1 cellular context compared by ENCODE assay signal in the genomic region with DNA sequence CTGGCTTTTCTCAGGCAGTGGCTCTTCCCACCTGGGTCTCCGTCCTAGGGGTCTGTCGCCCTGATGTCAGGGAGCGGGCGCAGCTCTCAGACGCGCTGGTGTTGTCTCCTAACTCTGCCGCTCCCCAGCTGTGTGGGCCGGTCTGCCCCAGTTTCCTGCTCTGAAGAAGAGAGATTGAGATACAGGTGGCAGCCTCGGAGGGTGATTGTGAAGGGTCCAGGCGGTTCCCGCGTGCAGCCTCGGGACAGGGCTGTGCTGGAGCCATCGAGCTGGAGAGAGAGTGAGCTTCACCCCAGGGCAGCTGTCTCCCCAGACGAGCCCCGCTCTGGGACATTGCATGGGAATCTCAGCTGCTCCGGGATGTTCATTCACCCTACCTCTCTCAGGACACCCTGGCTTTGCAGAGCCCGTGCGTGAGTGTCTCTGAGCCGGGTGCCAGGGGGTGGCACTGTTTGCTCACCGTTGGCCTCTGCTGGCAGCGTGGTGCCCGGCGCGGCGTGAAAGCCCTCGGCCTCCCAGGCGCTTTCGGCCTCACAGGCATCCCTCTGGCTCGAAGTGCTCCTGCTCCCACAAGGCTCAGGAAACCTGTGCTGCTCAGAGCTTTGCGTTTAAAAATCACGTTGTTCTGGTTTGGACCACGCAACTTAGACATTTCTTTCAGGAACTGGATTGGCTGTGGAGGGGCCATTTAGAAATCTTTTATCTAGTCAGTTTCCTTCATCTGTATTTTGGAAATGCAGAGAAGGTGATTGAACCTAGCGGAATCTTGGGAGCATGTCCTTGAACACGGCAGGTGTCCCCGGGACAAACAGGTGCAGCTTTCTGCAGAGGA.
A peak's percentile ranks its signal among the peaks of the same experiment; 100 is the strongest.
TF ChIP-seq lines count a peak whose summit lies in the region.

No MANE protein-coding gene starts in this region.

TF ChIP-seq in HepG2, 621 proteins besides CTCF, POLR2A, EP300 and RAD21:
- TF ChIP-seq DMAP1 (CRISPR knock-in tag; IDR thresholded peaks at IDR 0.05), result no peak
- no peak for TF ChIP-seq ZNF256 (CRISPR knock-in tag; conservative IDR thresholded peaks at IDR 0.05)
- no peak for TF ChIP-seq ZNF292 (CRISPR knock-in tag; IDR thresholded peaks at IDR 0.05; ENCODE audit: borderline replicate concordance, low read depth)
- TF ChIP-seq STAG1 (CRISPR knock-in tag; IDR thresholded peaks at IDR 0.05), result peak; percentile 63
- TF ChIP-seq ZNF263 (CRISPR knock-in tag; IDR thresholded peaks at IDR 0.05), result 0 out of 2 replicates have a peak, but pooled peaks have one; percentile 26
- TF ChIP-seq MTF2 (CRISPR knock-in tag; IDR thresholded peaks at IDR 0.05; ENCODE audit: borderline replicate concordance), result 0 out of 2 replicates have a peak, but pooled peaks have one; percentile 13
- peak; percentile 84 for TF ChIP-seq HNRNPL (IDR thresholded peaks at IDR 0.05; ENCODE audit: low read depth, low read length)
